In the genomic region with DNA sequence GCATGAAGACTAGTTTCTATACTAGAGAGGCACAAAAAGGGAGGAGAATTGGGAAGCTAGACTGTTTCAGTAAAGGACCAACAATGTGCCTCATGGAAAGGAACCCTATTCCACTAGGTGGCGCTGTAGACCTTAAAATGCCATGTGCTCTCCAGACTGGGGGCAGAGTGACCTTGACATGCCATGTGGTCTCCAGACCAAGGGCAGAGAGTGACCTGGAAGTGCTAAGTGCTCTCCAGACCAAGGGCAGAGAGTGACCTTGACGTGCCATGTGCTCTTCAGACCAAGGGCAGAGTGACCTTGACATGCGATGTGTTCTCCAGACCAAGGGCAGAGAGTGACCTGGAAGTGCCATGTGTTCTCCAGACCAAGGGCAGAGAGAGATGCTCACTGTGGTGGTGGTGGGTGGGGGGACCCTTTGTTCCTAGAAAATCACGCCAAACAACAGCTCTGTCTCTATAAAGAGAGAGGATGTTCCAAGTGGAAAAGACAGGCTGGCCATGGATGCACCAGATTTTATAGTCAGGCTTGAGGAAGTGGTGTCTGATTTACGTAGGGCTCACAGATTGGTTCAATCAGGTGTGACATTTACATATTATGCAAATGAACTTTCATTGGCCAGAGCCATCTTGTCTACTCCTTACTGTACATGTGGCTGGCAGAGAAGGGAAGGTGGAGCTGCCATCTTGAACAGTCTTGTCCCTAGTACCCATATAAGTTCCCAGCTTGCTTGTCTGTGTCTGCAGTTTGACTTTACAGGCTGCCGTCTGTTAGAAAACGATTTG, we compare ENCODE assay signal across 9 cellular contexts.
A peak's percentile ranks its signal among the peaks of the same experiment; 100 is the strongest.
DNase-seq lines count a peak whose midpoint lies in the region; ATAC-seq and TF ChIP-seq lines count a peak whose summit lies in the region.
"Had no signal": no experiment of that assay in that cellular context is flagged by ENCODE, and none has a peak within 500 bp of the region (broad histone marks: within the 10 kb centered on the region; RNA-seq: fewer than 3 reads in every experiment).

No MANE protein-coding gene starts in this region.

- no peaks in the 10 kb centered on the region for H3K9me3 ChIP-seq in HEK293 (ENCODE audit: control insufficient read depth, insufficient read depth, low read depth, low read length)
- H3K9me3 ChIP-seq: BLaER1 had no signal

- no peak for ATAC-seq in T-cell (replicated peaks in 1 of 4)

- no peaks in the 10 kb centered on the region for H3K4me1 ChIP-seq in HEK293 (ENCODE audit: control insufficient read depth, insufficient read depth, low read length)
- H3K4me1 ChIP-seq: BLaER1 had no signal

- no peak overlapping the region for H3K27ac ChIP-seq in HEK293 (ENCODE audit: extremely low read depth, low read depth, low read length)
- H3K27ac ChIP-seq: BLaER1 had no signal

- CTCF ChIA-PET in HEK293 (lab: Yijun Ruan, JAX), result interaction anchor here (0.5 to 3.3 kb wide), 18 partner anchors 11 to 1116 kb away, joined by 3 to 28 read pairs (median 4); no protein-coding TSS in a partner anchor
- CTCF ChIA-PET in T-cell (lab: Charles Lee), result no interaction called here

- TF ChIP-seq CTCF in HEK293 (tag by site-specific recombination; IDR thresholded peaks at IDR 0.05) (peak; percentile 68; the same call in 1 of the 2 replicates), osteocyte (IDR thresholded peaks at IDR 0.05) (peak; percentile 29)

- in situ Hi-C loops in T47D (cut with HindIII; ENCODE audit: low pct_unique_long_range_greater_than_20kb, low sequenced_read_pairs), result no loop called here

- POLR2A ChIA-PET in HEK293 (lab: Yijun Ruan, JAX), result no interaction called here
- POLR2A ChIA-PET in T-cell (lab: Charles Lee), result no interaction called here

- H3K4me3 ChIP-seq in HEK293 (ENCODE audit: low read depth, low read length), result no peak overlapping the region
- H3K4me3 ChIP-seq: BLaER1 had no signal

- H3K27ac Mint-ChIP-seq in osteocyte (ENCODE audit: unreplicated experiment) (no peak overlapping the region), T-cell (no peak overlapping the region)

- no peak overlapping the region for H3K4me3 Mint-ChIP-seq in osteocyte (ENCODE audit: unreplicated experiment)
- H3K4me3 Mint-ChIP-seq in T-cell, result no peak overlapping the region

- H3K27me3 Mint-ChIP-seq in osteocyte (ENCODE audit: unreplicated experiment) (no peaks in the 10 kb centered on the region), T-cell (no peaks in the 10 kb centered on the region)

- peaks cover 11% of the 10 kb centered on the region for H3K9me3 Mint-ChIP-seq in osteocyte (ENCODE audit: unreplicated experiment)
- peaks cover 9 to 23% (median 13%) of the 10 kb centered on the region in 3 donors for H3K9me3 Mint-ChIP-seq in T-cell

- DNase-seq in NCI-H524 (lab: John Stamatoyannopoulos, UW) (peak; percentile 20 to 50), NCI-H524 treated with DMSO at 0.1 percent for 48 hours (lab: John Stamatoyannopoulos, UW) (no peak), NCI-H345 (lab: John Stamatoyannopoulos, UW) (peak; percentile 67), T47D (ENCODE audit: low read depth in 1 of 2, low spot score in 1 of 2) (peak; percentile 1 to 65), osteocyte (ENCODE audit: extremely low spot score, unreplicated experiment) (no peak), amniotic stem cell (lab: John Stamatoyannopoulos, UW) (no peak), T-cell (no peak)

- no peaks in the 10 kb centered on the region for H3K36me3 ChIP-seq in HEK293 (ENCODE audit: control insufficient read depth in 2 of 2, insufficient read depth in 1 of 2, low read length in 2 of 2)
- H3K36me3 ChIP-seq: BLaER1 had no signal

- no peaks in the 10 kb centered on the region for H3K4me1 Mint-ChIP-seq in osteocyte (ENCODE audit: unreplicated experiment)
- H3K4me1 Mint-ChIP-seq in T-cell, result no peaks in the 10 kb centered on the region

- H3K36me3 Mint-ChIP-seq in osteocyte (ENCODE audit: unreplicated experiment) (no peaks in the 10 kb centered on the region), T-cell (no peaks in the 10 kb centered on the region)

TF ChIP-seq in HEK293, 187 proteins besides CTCF, POLR2A, EP300 and RAD21:
- peak; percentile 83 for TF ChIP-seq ZNF654 (tag by site-specific recombination; IDR thresholded peaks at IDR 0.05; ENCODE audit: low read depth)
- TF ChIP-seq, protein P1, sequence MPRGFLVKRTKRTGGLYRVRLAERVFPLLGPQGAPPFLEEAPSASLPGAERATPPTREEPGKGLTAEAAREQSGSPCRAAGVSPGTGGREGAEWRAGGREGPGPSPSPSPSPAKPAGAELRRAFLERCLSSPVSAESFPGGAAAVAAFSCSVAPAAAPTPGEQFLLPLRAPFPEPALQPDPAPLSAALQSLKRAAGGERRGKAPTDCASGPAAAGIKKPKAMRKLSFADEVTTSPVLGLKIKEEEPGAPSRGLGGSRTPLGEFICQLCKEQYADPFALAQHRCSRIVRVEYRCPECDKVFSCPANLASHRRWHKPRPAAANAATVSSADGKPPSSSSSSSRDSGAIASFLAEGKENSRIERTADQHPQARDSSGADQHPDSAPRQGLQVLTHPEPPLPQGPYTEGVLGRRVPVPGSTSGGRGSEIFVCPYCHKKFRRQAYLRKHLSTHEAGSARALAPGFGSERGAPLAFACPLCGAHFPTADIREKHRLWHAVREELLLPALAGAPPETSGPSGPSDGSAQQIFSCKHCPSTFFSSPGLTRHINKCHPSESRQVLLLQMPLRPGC (tag by site-specific recombination; IDR thresholded peaks at IDR 0.05), result no peak
- no peak for TF ChIP-seq HOXD13 (CRISPR knock-in tag; IDR thresholded peaks at IDR 0.05; ENCODE audit: borderline replicate concordance)

Comparison
In these comparisons a context has a peak if more than half of its experiments do, and no peak if none do; other contexts are left out.
1. DNase-seq: peak in NCI-H524 (2 of 2), NCI-H345 (single experiment) and T47D (2 of 2); none in NCI-H524 treated with DMSO at 0.1 percent for 48 hours (single experiment), osteocyte (single experiment), amniotic stem cell (single experiment) and T-cell (0 of 34).